ENCODE assay signal across 2 cellular contexts in genomic region chr13:43787518-43787891, GRCh38.
TF ChIP-seq lines count a peak whose summit lies in the region.

No MANE protein-coding gene starts in this region.

TF ChIP-seq in SK-N-SH, 30 proteins besides CTCF, POLR2A, EP300 and RAD21 (continued from another document):
- no peak for TF ChIP-seq PBX3 (IDR thresholded peaks at IDR 0.05)
- TF ChIP-seq FOXJ3 (CRISPR knock-in tag; IDR thresholded peaks at IDR 0.05) = no peak
- TF ChIP-seq RFX5 (IDR thresholded peaks at IDR 0.05; ENCODE audit: low read length) = no peak
- no peak for TF ChIP-seq ELF1 (IDR thresholded peaks at IDR 0.05)
- no peak for TF ChIP-seq RCOR1 (IDR thresholded peaks at IDR 0.05; ENCODE audit: low read length)
- no peak for TF ChIP-seq NFIC (IDR thresholded peaks at IDR 0.05; ENCODE audit: borderline replicate concordance)
- TF ChIP-seq MEF2A (IDR thresholded peaks at IDR 0.05; ENCODE audit: borderline replicate concordance, low read depth) = no peak
- TF ChIP-seq NRF1 (IDR thresholded peaks at IDR 0.05; ENCODE audit: low read depth, low read length) = no peak
- TF ChIP-seq GABPA (IDR thresholded peaks at IDR 0.05; ENCODE audit: low read depth) = no peak
- no peak for TF ChIP-seq USF1 (IDR thresholded peaks at IDR 0.05; ENCODE audit: borderline replicate concordance, low read depth)
- TF ChIP-seq SMC3 (IDR thresholded peaks at IDR 0.05; ENCODE audit: low read depth, low read length) = no peak
- no peak for TF ChIP-seq POLR2AphosphoS5 (IDR thresholded peaks at IDR 0.05; ENCODE audit: low read depth, low read length)
- no peak for TF ChIP-seq TEAD4 (IDR thresholded peaks at IDR 0.05; ENCODE audit: borderline replicate concordance, insufficient read depth)

TF ChIP-seq in SK-N-SH treated with all-trans-retinoic acid at 6 μM for 48 hours, 23 proteins besides CTCF, POLR2A, EP300 and RAD21 (continued from another document):
- no peak for TF ChIP-seq CREB5 (CRISPR knock-in tag; IDR thresholded peaks at IDR 0.05; ENCODE audit: low read depth)
- TF ChIP-seq ZNF565 (CRISPR knock-in tag; conservative IDR thresholded peaks at IDR 0.05; ENCODE audit: low read depth) = no peak
- TF ChIP-seq ISL1 (CRISPR knock-in tag; IDR thresholded peaks at IDR 0.05) = no peak
- no peak for TF ChIP-seq PATZ1 (CRISPR knock-in tag; IDR thresholded peaks at IDR 0.05; ENCODE audit: borderline replicate concordance)
- no peak for TF ChIP-seq TSHZ2 (CRISPR knock-in tag; IDR thresholded peaks at IDR 0.05)
- no peak for TF ChIP-seq BACH2 (CRISPR knock-in tag; IDR thresholded peaks at IDR 0.05; ENCODE audit: borderline replicate concordance)
